Comparison of ENCODE assay signal across 10 cellular contexts in the genomic region with DNA sequence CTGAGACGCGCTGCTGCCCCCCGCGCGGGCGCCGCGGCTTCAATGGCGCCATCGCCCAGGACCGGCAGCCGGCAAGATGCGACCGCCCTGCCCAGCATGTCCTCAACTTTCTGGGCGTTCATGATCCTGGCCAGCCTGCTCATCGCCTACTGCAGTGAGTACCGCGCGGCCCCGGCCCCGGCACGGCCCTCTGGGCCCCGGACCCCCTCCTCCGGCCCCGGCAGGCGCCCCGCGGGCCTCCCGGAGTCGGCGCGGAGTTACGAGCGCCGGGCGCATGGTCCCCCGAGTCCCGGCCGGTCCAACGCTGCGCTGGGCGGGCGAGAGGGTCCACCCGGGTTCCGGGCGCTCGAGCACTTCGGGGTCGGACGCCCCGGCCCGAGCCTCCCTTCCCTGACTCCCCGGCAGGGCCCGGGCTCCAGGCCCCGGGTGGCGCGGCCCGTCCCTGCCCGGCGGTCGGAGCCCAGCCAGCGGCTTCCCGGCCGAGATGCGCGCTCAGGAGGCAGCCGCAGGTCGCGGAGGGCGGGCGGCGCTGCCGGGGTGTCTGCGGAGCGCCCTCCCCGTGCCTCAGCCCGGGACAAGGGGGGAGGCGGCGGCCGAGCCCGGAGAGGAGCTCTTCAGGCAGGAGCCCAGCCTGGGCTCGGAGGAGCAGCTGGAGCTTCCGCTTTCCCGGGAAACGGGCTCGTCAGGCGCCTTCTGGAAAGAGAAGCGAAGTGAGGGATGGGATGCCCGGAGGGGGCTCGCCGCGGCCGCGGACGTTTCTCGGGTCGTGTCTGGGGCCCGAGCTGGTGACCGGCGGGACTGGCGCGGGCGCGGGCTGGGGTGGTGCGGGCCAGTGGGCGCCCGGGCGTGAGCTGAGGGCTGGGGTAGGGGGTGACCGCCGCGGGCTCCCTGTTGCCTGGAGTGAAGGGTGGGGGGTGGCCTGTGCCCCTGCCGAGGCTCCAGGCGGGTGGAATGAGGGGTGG.
A peak's percentile ranks its signal among the peaks of the same experiment; 100 is the strongest.
DNase-seq lines count a peak whose midpoint lies in the region; ATAC-seq and TF ChIP-seq lines count a peak whose summit lies in the region.
"Had no signal": no experiment of that assay in that cellular context is flagged by ENCODE, and none has a peak within 500 bp of the region (broad histone marks: within the 10 kb centered on the region; RNA-seq: fewer than 3 reads in every experiment).

No MANE protein-coding gene starts in this region.

- TF ChIP-seq CTCF in natural killer cell (IDR thresholded peaks at IDR 0.05) (no peak), fibroblast of pulmonary artery (IDR thresholded peaks at IDR 0.05; ENCODE audit: low read length, missing control alignments) (no peak), neural crest cell (conservative IDR thresholded peaks at IDR 0.05) (no peak)

- H3K27ac Mint-ChIP-seq in natural killer cell treated with Interleukin-12 subunit alpha and Interleukin-12 subunit beta and Interleukin-15 and Interleukin-18, amount 100 ng/mL, for 72 hours: no peak overlapping the region
- H3K27ac Mint-ChIP-seq in natural killer cell (no peak overlapping the region), neural crest cell (ENCODE audit: unreplicated experiment) (no peak overlapping the region)
- H3K27ac Mint-ChIP-seq: CD4-positive, alpha-beta T cell had no signal

- WGBS in aorta, 2 donors: 1% methylated on average over 85 to 113 of the region's 113 CpGs

- H3K27me3 Mint-ChIP-seq in natural killer cell treated with Interleukin-12 subunit alpha and Interleukin-12 subunit beta and Interleukin-15 and Interleukin-18, amount 100 ng/mL, for 72 hours: peaks cover 43 to 49% of the 10 kb centered on the region in 2 donors
- H3K27me3 Mint-ChIP-seq in natural killer cell (ENCODE audit: low read depth in 2 of 2) (peaks cover 48 to 65% of the 10 kb centered on the region in 2 donors), neural crest cell (ENCODE audit: low read depth) (peaks cover 50% of the 10 kb centered on the region)

- no peaks in the 10 kb centered on the region for H3K36me3 Mint-ChIP-seq in natural killer cell treated with Interleukin-12 subunit alpha and Interleukin-12 subunit beta and Interleukin-15 and Interleukin-18, amount 100 ng/mL, for 72 hours
- no peaks in the 10 kb centered on the region for H3K36me3 Mint-ChIP-seq in natural killer cell
- H3K36me3 Mint-ChIP-seq in neural crest cell (ENCODE audit: low read depth): no peaks in the 10 kb centered on the region

- intact Hi-C loops in natural killer cell (cut with micrococcal nuclease) (no loop called here), aorta (cut with DNase I) (no loop called here)

- no peaks in the 10 kb centered on the region for H3K4me1 ChIP-seq in aorta (ENCODE audit: control insufficient read depth in 1 of 2, insufficient read depth in 2 of 2, low read length in 2 of 2)

- no peak overlapping the region for H3K4me3 Mint-ChIP-seq in natural killer cell treated with Interleukin-12 subunit alpha and Interleukin-12 subunit beta and Interleukin-15 and Interleukin-18, amount 100 ng/mL, for 72 hours
- H3K4me3 Mint-ChIP-seq in natural killer cell (no peak overlapping the region), neural crest cell (peak overlapping the region; percentile 87)
- H3K4me3 Mint-ChIP-seq: CD4-positive, alpha-beta T cell had no signal

- no peaks in the 10 kb centered on the region for H3K36me3 ChIP-seq in aorta (ENCODE audit: control insufficient read depth in 1 of 2, insufficient read depth in 2 of 2, low read length in 1 of 2)

- no peak overlapping the region for H3K27ac ChIP-seq in aorta (ENCODE audit: low read depth in 1 of 2, low read length in 2 of 2)

- H3K27me3 ChIP-seq in aorta (ENCODE audit: control insufficient read depth in 1 of 2, insufficient read depth in 2 of 2, low read length in 1 of 2): no peaks in the 10 kb centered on the region

- H3K4me1 Mint-ChIP-seq in natural killer cell treated with Interleukin-12 subunit alpha and Interleukin-12 subunit beta and Interleukin-15 and Interleukin-18, amount 100 ng/mL, for 72 hours (ENCODE audit: low read depth in 2 of 2): no peaks in the 10 kb centered on the region
- no peaks in the 10 kb centered on the region for H3K4me1 Mint-ChIP-seq in natural killer cell
- H3K4me1 Mint-ChIP-seq in neural crest cell: peaks cover 20% of the 10 kb centered on the region

- peak overlapping the region; percentile 22 for H3K4me3 ChIP-seq in fibroblast of pulmonary artery (replicated peaks; ENCODE audit: low read depth, low read length)
- no peak overlapping the region for H3K4me3 ChIP-seq in aorta (ENCODE audit: low read length in 2 of 2)

- H3K9me3 ChIP-seq in aorta (ENCODE audit: control insufficient read depth, low read length): no peaks in the 10 kb centered on the region

- no peaks in the 10 kb centered on the region for H3K9me3 Mint-ChIP-seq in natural killer cell treated with Interleukin-12 subunit alpha and Interleukin-12 subunit beta and Interleukin-15 and Interleukin-18, amount 100 ng/mL, for 72 hours
- H3K9me3 Mint-ChIP-seq in natural killer cell (no peaks in the 10 kb centered on the region), neural crest cell (no peaks in the 10 kb centered on the region)
- H3K9me3 Mint-ChIP-seq: CD4-positive, alpha-beta T cell had no signal

- DNase-seq in natural killer cell treated with Interleukin-12 subunit alpha and Interleukin-12 subunit beta and Interleukin-15 and Interleukin-18, amount 100 ng/mL, for 72 hours (ENCODE audit: low spot score): peak; percentile 37
- DNase-seq in natural killer cell (no peak), fibroblast of pulmonary artery (ENCODE audit: low read depth) (no peak), neural crest cell (ENCODE audit: low read depth, low spot score) (peak; percentile 29), aorta (peak; percentile 35 to 74), NAMALWA (ENCODE audit: low spot score) (no peak), occipital lobe (lab: John Stamatoyannopoulos, UW) (no peak)
- DNase-seq: CD4-positive, alpha-beta T cell had no signal

- no peak for ATAC-seq in natural killer cell treated with Interleukin-12 subunit alpha and Interleukin-12 subunit beta and Interleukin-15 and Interleukin-18, amount 100 ng/mL, for 72 hours
- ATAC-seq in natural killer cell: no peak
- no peak for ATAC-seq in aorta (ENCODE audit: low FRiP score)
- ATAC-seq in HG03439 (IDR thresholded peaks at IDR 0.05; ENCODE audit: unreplicated experiment): no peak
- ATAC-seq: HCT116 had no signal

Comparison
In these comparisons a context has a peak if more than half of its experiments do, and no peak if none do; other contexts are left out.
1. DNase-seq: peak in natural killer cell treated with Interleukin-12 subunit alpha and Interleukin-12 subunit beta and Interleukin-15 and Interleukin-18, amount 100 ng/mL, for 72 hours (single experiment), neural crest cell (single experiment) and aorta (2 of 2); none in natural killer cell (single experiment), fibroblast of pulmonary artery (single experiment), NAMALWA (single experiment) and occipital lobe (single experiment).